Comparison of ENCODE assay signal across 9 cellular contexts in the genomic region with DNA sequence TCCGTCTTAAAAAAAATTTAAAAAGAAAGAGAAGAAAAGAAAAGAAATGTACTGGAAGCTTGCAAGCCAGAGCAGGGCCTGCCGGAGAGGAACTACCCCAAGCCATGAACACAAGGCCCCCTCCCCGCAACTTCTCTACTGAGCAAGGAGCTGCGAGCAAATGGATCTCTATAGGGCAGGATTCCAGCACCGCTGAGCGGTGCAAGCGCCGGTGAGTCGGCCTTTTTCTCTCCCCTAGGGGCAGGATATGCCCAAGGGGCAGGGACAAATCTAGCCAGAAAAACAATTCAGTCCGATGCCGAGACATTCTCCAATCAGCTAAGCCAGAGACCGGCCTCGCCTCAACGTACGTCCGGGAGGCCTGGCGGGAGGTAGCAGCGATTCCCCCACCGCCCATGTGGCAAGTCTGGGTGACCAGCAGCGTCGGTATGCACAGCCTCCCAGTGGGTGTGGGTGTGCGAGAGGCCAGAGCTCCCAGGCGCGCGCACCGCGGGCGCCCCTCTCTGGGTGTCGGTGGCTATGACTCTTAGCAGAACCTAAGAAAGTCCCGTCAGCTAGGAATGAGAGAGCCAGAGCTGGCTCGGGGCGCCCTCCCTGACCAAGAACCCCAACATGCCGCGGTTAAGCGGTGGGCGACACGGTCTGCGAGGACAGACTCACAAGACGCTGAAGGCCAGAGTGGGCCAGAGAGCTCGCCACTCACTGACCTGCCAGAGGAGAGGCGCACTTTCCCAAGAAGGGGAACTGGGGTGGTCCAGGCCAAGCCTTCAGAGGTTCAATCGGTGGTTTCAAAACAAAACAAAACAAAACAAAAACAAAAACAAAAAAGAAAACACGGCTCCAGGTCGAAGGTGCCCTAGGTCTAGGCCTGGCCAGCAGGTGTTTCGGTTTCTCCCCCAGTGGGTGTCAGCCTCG. TPM values are rescaled to one million over a fixed set of nuclear protein-coding genes. Genes with fewer than 3 reads are reported as not detected.
DNase-seq lines count a peak whose midpoint lies in the region; ATAC-seq lines count a peak whose summit lies in the region.
"Had no signal": no experiment of that assay in that cellular context is flagged by ENCODE, and none has a peak within 500 bp of the region (broad histone marks: within the 10 kb centered on the region; RNA-seq: fewer than 3 reads in every experiment).

No MANE protein-coding gene starts in this region.

- peak; percentile 65 for ATAC-seq in GM19467 (IDR thresholded peaks at IDR 0.05; ENCODE audit: unreplicated experiment)
- no peak for ATAC-seq in HG02571 (IDR thresholded peaks at IDR 0.05; ENCODE audit: unreplicated experiment)

- H3K27ac Mint-ChIP-seq in activated T-helper 1 cell treated with anti-CD3 and anti-CD28 coated beads, Interleukin-12 subunit alpha, Interleukin-12 subunit beta, Interleukin-2, Interleukin-4 antibody, amounts not matched to agents 30 ng/mL and 10 ng/mL and 1 ng/mL, durations not matched to agents 14 hours and 24 hours and 36 hours, result peak overlapping the region; percentile 23

- DNase-seq in D341Med (ENCODE audit: low spot score), result peak; percentile 49
- peak; percentile 85 for DNase-seq in NCI-H1092 treated with DMSO at 0.1 percent for 48 hours (lab: John Stamatoyannopoulos, UW)
- peak; percentile 4 for DNase-seq in activated T-helper 1 cell treated with anti-CD3 and anti-CD28 coated beads, Interleukin-12 subunit alpha, Interleukin-12 subunit beta, Interleukin-2, Interleukin-4 antibody, amounts not matched to agents 30 ng/mL and 10 ng/mL and 1 ng/mL, durations not matched to agents 14 hours and 24 hours and 36 hours (ENCODE audit: low spot score)
- peak; percentile 77 to 94 (median 89) for DNase-seq in head of caudate nucleus
- DNase-seq in occipital lobe (lab: John Stamatoyannopoulos, UW), result peak; percentile 81
- no peak for DNase-seq in NCI-H446 treated with DMSO at 0.1 percent for 48 hours (lab: John Stamatoyannopoulos, UW)

- no peaks in the 10 kb centered on the region for H3K36me3 Mint-ChIP-seq in activated T-helper 1 cell treated with anti-CD3 and anti-CD28 coated beads, Interleukin-12 subunit alpha, Interleukin-12 subunit beta, Interleukin-2, Interleukin-4 antibody, amounts not matched to agents 30 ng/mL and 10 ng/mL and 1 ng/mL, durations not matched to agents 14 hours and 24 hours and 36 hours (ENCODE audit: low read depth)

- H3K4me1 Mint-ChIP-seq in activated T-helper 1 cell treated with anti-CD3 and anti-CD28 coated beads, Interleukin-12 subunit alpha, Interleukin-12 subunit beta, Interleukin-2, Interleukin-4 antibody, amounts not matched to agents 30 ng/mL and 10 ng/mL and 1 ng/mL, durations not matched to agents 14 hours and 24 hours and 36 hours (ENCODE audit: low read depth), result peaks cover 10% of the 10 kb centered on the region

- H3K4me3 Mint-ChIP-seq in activated T-helper 1 cell treated with anti-CD3 and anti-CD28 coated beads, Interleukin-12 subunit alpha, Interleukin-12 subunit beta, Interleukin-2, Interleukin-4 antibody, amounts not matched to agents 30 ng/mL and 10 ng/mL and 1 ng/mL, durations not matched to agents 14 hours and 24 hours and 36 hours, result peak overlapping the region; percentile 65

- intact Hi-C loops in activated T-helper 1 cell treated with anti-CD3 and anti-CD28 coated beads, Interleukin-12 subunit alpha, Interleukin-12 subunit beta, Interleukin-2, Interleukin-4 antibody, amounts not matched to agents 30 ng/mL and 10 ng/mL and 1 ng/mL, durations not matched to agents 14 hours and 24 hours and 36 hours (cut with micrococcal nuclease), result loop anchor here (2.0 kb wide), 1 partner anchor 530 kb away; no protein-coding TSS in a partner anchor
- intact Hi-C loops in head of caudate nucleus (cut with DNase I), result loop anchor here (5.0 to 10.0 kb wide), 2 partner anchors 51 to 518 kb away; no protein-coding TSS in a partner anchor

- no peaks in the 10 kb centered on the region for H3K9me3 Mint-ChIP-seq in activated T-helper 1 cell treated with anti-CD3 and anti-CD28 coated beads, Interleukin-12 subunit alpha, Interleukin-12 subunit beta, Interleukin-2, Interleukin-4 antibody, amounts not matched to agents 30 ng/mL and 10 ng/mL and 1 ng/mL, durations not matched to agents 14 hours and 24 hours and 36 hours

- peaks cover 64% of the 10 kb centered on the region for H3K27me3 Mint-ChIP-seq in activated T-helper 1 cell treated with anti-CD3 and anti-CD28 coated beads, Interleukin-12 subunit alpha, Interleukin-12 subunit beta, Interleukin-2, Interleukin-4 antibody, amounts not matched to agents 30 ng/mL and 10 ng/mL and 1 ng/mL, durations not matched to agents 14 hours and 24 hours and 36 hours (ENCODE audit: insufficient read depth)

RNA-seq across cellular contexts. Expression of a gene that starts 1.9 kb away (rescaled TPM):
- total RNA-seq in activated T-helper 1 cell treated with anti-CD3 and anti-CD28 coated beads, Interleukin-12 subunit alpha, Interleukin-12 subunit beta, Interleukin-2, Interleukin-4 antibody, amounts not matched to agents 30 ng/mL and 10 ng/mL and 1 ng/mL, durations not matched to agents 14 hours and 24 hours and 36 hours, result not detected in 2 replicates
- total RNA-seq in occipital lobe, result 38.4 TPM
- total RNA-seq: activated CD8-positive, alpha-beta memory T cell treated with anti-CD3 and anti-CD28 coated beads for 36 hours had no signal

RNA-seq across cellular contexts. Expression of a gene that starts 13.6 kb away (rescaled TPM):
- not detected in 2 replicates for total RNA-seq in activated T-helper 1 cell treated with anti-CD3 and anti-CD28 coated beads, Interleukin-12 subunit alpha, Interleukin-12 subunit beta, Interleukin-2, Interleukin-4 antibody, amounts not matched to agents 30 ng/mL and 10 ng/mL and 1 ng/mL, durations not matched to agents 14 hours and 24 hours and 36 hours
- 0.31 TPM for total RNA-seq in occipital lobe
- total RNA-seq: activated CD8-positive, alpha-beta memory T cell treated with anti-CD3 and anti-CD28 coated beads for 36 hours had no signal

Comparison
In these comparisons a context has a peak if more than half of its experiments do, and no peak if none do; other contexts are left out.
1. RNA of a gene that starts 1.9 kb away (total RNA-seq): 38.4 TPM in occipital lobe (single experiment); not detected in activated T-helper 1 cell treated with anti-CD3 and anti-CD28 coated beads, Interleukin-12 subunit alpha, Interleukin-12 subunit beta, Interleukin-2, Interleukin-4 antibody, amounts not matched to agents 30 ng/mL and 10 ng/mL and 1 ng/mL, durations not matched to agents 14 hours and 24 hours and 36 hours; every median in the first group is over 10 times any median in the second.